ENCODE assay signal across 10 cellular contexts in genomic region chr1:24769656-24770651, GRCh38. TPM values are rescaled to one million over a fixed set of nuclear protein-coding genes. Genes with fewer than 3 reads are reported as not detected.
DNase-seq lines count a peak whose midpoint lies in the region; ATAC-seq, FAIRE-seq and TF ChIP-seq lines count a peak whose summit lies in the region.
"Had no signal": no experiment of that assay in that cellular context is flagged by ENCODE, and none has a peak within 500 bp of the region (broad histone marks: within the 10 kb centered on the region; RNA-seq: fewer than 3 reads in every experiment).

No MANE protein-coding gene starts in this region.

- FAIRE-seq in HTR-8/SVneo (lab: Jason Lieb, UNC) = no peak

- H3K36me3 ChIP-seq in brain microvascular endothelial cell (replicated peaks) (peaks cover 2% of the 10 kb centered on the region), right lobe of liver (no peaks in the 10 kb centered on the region)

- no peaks in the 10 kb centered on the region for H3K9me3 Mint-ChIP-seq in effector memory CD8-positive, alpha-beta T cell

- peaks cover 0 to 78% (median 29%) of the 10 kb centered on the region in 4 donors for H3K4me1 ChIP-seq in right lobe of liver

- no peak for TF ChIP-seq POLR2A in right lobe of liver (IDR thresholded peaks at IDR 0.05)

- H3K4me3 ChIP-seq in brain microvascular endothelial cell (ENCODE audit: low read depth, low read length) (no peak overlapping the region), right lobe of liver (no peak overlapping the region)

- intact Hi-C loops in right lobe of liver (cut with DNase I) = no loop called here

- H3K36me3 Mint-ChIP-seq in effector memory CD8-positive, alpha-beta T cell (ENCODE audit: insufficient read depth) = no peaks in the 10 kb centered on the region

- WGBS in right lobe of liver (ENCODE audit: insufficient coverage, low coverage, low lambda C conversion rate, missing lambda C conversion rate) = 13% methylated on average over 2 of the region's 2 CpGs

- no peaks in the 10 kb centered on the region for H3K27me3 ChIP-seq in brain microvascular endothelial cell (replicated peaks)
- no peaks in the 10 kb centered on the region for H3K27me3 ChIP-seq in right lobe of liver

- ATAC-seq in right lobe of liver (peak; percentile 11 to 63 (median 46)), GM21717 (IDR thresholded peaks at IDR 0.05; ENCODE audit: unreplicated experiment) (no peak), HG02970 (IDR thresholded peaks at IDR 0.05; ENCODE audit: low FRiP score, unreplicated experiment) (no peak)
- ATAC-seq in effector memory CD8-positive, alpha-beta T cell (replicated peaks) = no peak

- H3K4me1 Mint-ChIP-seq in effector memory CD8-positive, alpha-beta T cell (ENCODE audit: low read depth in 2 of 2) = no peaks in the 10 kb centered on the region

- H3K9me3 ChIP-seq in right lobe of liver = no peaks in the 10 kb centered on the region

- no peak overlapping the region for H3K27ac Mint-ChIP-seq in effector memory CD8-positive, alpha-beta T cell

- in situ Hi-C loops in brain microvascular endothelial cell (cut with HindIII; ENCODE audit: low pct_ligation_motif_present, low sequenced_read_pairs) = no loop called here

- no peak overlapping the region for H3K4me3 Mint-ChIP-seq in effector memory CD8-positive, alpha-beta T cell

- no peaks in the 10 kb centered on the region for H3K27me3 Mint-ChIP-seq in effector memory CD8-positive, alpha-beta T cell

- no peak for TF ChIP-seq CTCF in brain microvascular endothelial cell (IDR thresholded peaks at IDR 0.05; ENCODE audit: low read depth, low read length, missing control alignments)
- no peak for TF ChIP-seq CTCF in right lobe of liver (IDR thresholded peaks at IDR 0.05)

- H3K27ac ChIP-seq in brain microvascular endothelial cell = peak overlapping the region; percentile 90
- peak overlapping the region; percentile 53 to 78 (median 60) for H3K27ac ChIP-seq in right lobe of liver
- H3K27ac ChIP-seq: VCaP had no signal

- DNase-seq in A172 (ENCODE audit: low spot score) (peak; percentile 89), HTR-8/SVneo (ENCODE audit: insufficient read length, low spot score) (peak; percentile 56), brain microvascular endothelial cell (peak; percentile 58), right lobe of liver (no peak), NCI-H2107 treated with DMSO at 0.1 percent for 48 hours (lab: John Stamatoyannopoulos, UW; ENCODE audit: unreplicated experiment) (no peak)
- DNase-seq in effector memory CD8-positive, alpha-beta T cell = no peak
- DNase-seq: stimulated activated CD4-positive, alpha-beta T cell treated with anti-CD3 and anti-CD28 coated beads, Interleukin-4, amount 100 ng/mL, for 24 hours had no signal

RNA-seq across cellular contexts. Expression of gene CLIC4, which starts 24.7 kb away (rescaled TPM):
- total RNA-seq in A172 (2014; rRNA removed; shearing (Covaris generic)) = 209 and 218 TPM in 2 replicates
- 10 to 100 TPM; 35.0 to 63.6 (median 44.3) TPM for total RNA-seq in right lobe of liver

Comparison
In these comparisons a context has a peak if more than half of its experiments do, and no peak if none do; other contexts are left out.
1. DNase-seq: peak in A172 (single experiment), HTR-8/SVneo (single experiment) and brain microvascular endothelial cell (single experiment); none in right lobe of liver (0 of 3), NCI-H2107 treated with DMSO at 0.1 percent for 48 hours (single experiment) and effector memory CD8-positive, alpha-beta T cell (0 of 3).
2. ATAC-seq: peak in right lobe of liver (4 of 4); none in GM21717 (single experiment), effector memory CD8-positive, alpha-beta T cell (single experiment) and HG02970 (single experiment).